ENCODE assay signal across 23 cellular contexts in genomic region chr7:1769286-1770200, GRCh38.
"Had no signal": no experiment of that assay in that cellular context is flagged by ENCODE, and none has a peak within 500 bp of the region (broad histone marks: within the 10 kb centered on the region; RNA-seq: fewer than 3 reads in every experiment).

No MANE protein-coding gene starts in this region.

- H3K27me3 ChIP-seq: SJCRH30 had no signal

- H3K27ac ChIP-seq: SJCRH30 had no signal

- FAIRE-seq: K562 had no signal

- H3K4me3 ChIP-seq: K562, SJCRH30 had no signal

- H3K4me1 ChIP-seq: SJCRH30 had no signal

- H3K9ac ChIP-seq: SK-N-SH had no signal

- H3K36me3 ChIP-seq: SJCRH30 had no signal

- ATAC-seq: activated T-cell treated with anti-CD3 and anti-CD28 coated beads, Interleukin-2, amount 50 U/mL, for 4 hours; Right ventricle myocardium inferior had no signal

- H3K9me3 ChIP-seq: SJCRH30, SK-N-SH had no signal

- DNase-seq: activated B cell treated with CpG ODN at 0.5 μM for 24 hours; activated CD4-positive, alpha-beta memory T cell treated with anti-CD3 and anti-CD28 coated beads, Interleukin-2, amount 10 ng/mL, durations not matched to agents 7 days and 5 days; activated CD4-positive, alpha-beta T cell treated with anti-CD3 and anti-CD28 coated beads for 1 hour; activated CD4-positive, alpha-beta T cell treated with anti-CD3 and anti-CD28 coated beads, Interleukin-2, amount 50 U/mL, for 1 hour; activated effector memory CD4-positive, alpha-beta T cell treated with anti-CD3 and anti-CD28 coated beads, Interleukin-2, amount 50 U/mL, for 16 hours; activated naive CD4-positive, alpha-beta T cell treated with anti-CD3 and anti-CD28 coated beads for 36 hours; activated T-cell treated with anti-CD3 and anti-CD28 coated beads, Interleukin-2, amount 50 U/mL, for 4 hours; anterior cingulate cortex; caudate nucleus; NCI-H1105; NCI-H1436; NCI-H1694 treated with DMSO at 0.1 percent for 48 hours; NCI-H2029 treated with DMSO at 0.1 percent for 48 hours; NCI-H510A treated with DMSO at 0.1 percent for 48 hours; NCI-H69; NK-92 treated with Interleukin-12 subunit alpha and Interleukin-12 subunit beta, amount 100 ng/mL, for 24 hours; OCI-M1; RPMI8226; SJCRH30; SW 1271 had no signal
